In genomic region chr19:38917516-38917915, GRCh38 we compare ENCODE assay signal across 24 cellular contexts. TPM values are rescaled to one million over a fixed set of nuclear protein-coding genes. Genes with fewer than 3 reads are reported as not detected.
DNase-seq lines count a peak whose midpoint lies in the region; ATAC-seq, FAIRE-seq and TF ChIP-seq lines count a peak whose summit lies in the region.
"Had no signal": no experiment of that assay in that cellular context is flagged by ENCODE, and none has a peak within 500 bp of the region (broad histone marks: within the 10 kb centered on the region; RNA-seq: fewer than 3 reads in every experiment).

No MANE protein-coding gene starts in this region.

- no peak overlapping the region for H4K8ac ChIP-seq in neuronal stem cell (ENCODE audit: low read depth, low read length)

- FAIRE-seq in GM12892 (lab: Jason Lieb, UNC): no peak
- FAIRE-seq: GM12878, K562 had no signal

- no peak overlapping the region for H4K91ac ChIP-seq in neuronal stem cell (ENCODE audit: low read depth, low read length, poor library complexity)

- no peaks in the 10 kb centered on the region for H3K9me3 ChIP-seq in neuronal stem cell (replicated peaks in 1 of 2; ENCODE audit: control insufficient read depth in 2 of 2, insufficient read depth in 1 of 2, low read depth in 1 of 2, low read length in 2 of 2)
- H3K9me3 ChIP-seq: MG63 had no signal

- no peak overlapping the region for H3K4ac ChIP-seq in neuronal stem cell (ENCODE audit: low read length)

- TF ChIP-seq CTCF in VCaP (conservative IDR thresholded peaks at IDR 0.05): no peak

- H3K27ac ChIP-seq in VCaP (0 out of 2 replicates have a peak overlapping the region, but pooled peaks have one; percentile 4), neuronal stem cell (replicated peaks; ENCODE audit: low read length) (no peak overlapping the region)
- H3K27ac ChIP-seq: SK-N-MC had no signal

- H3K4me3 ChIP-seq in neuronal stem cell (ENCODE audit: low read length in 2 of 2): no peak overlapping the region
- H3K4me3 ChIP-seq: GM12878, GM23338, K562, MG63, SK-N-MC had no signal

- no peak overlapping the region for H2AFZ ChIP-seq in neuronal stem cell (ENCODE audit: low read length)
- H2AFZ ChIP-seq: GM23338 had no signal

- peaks cover 17 to 18% of the 10 kb centered on the region in 2 donors for H3K36me3 ChIP-seq in neuronal stem cell (replicated peaks in 1 of 2; ENCODE audit: control insufficient read depth in 2 of 2, insufficient read depth in 2 of 2, low read length in 2 of 2)

- no CpG with 5 or more reads among the region's 9 CpGs for WGBS in neuronal stem cell (ENCODE audit: extremely low coverage in 2 of 2, insufficient read length in 2 of 2, insufficient replicate concordance in 1 of 2), 2 donors

- H2AK5ac ChIP-seq in neuronal stem cell (ENCODE audit: low read depth, low read length): no peak overlapping the region

- TF ChIP-seq POLR2A in GM12892 (IDR thresholded peaks at IDR 0.05; ENCODE audit: low read depth, low read length): no peak

- ATAC-seq in Right ventricle myocardium superior (ENCODE audit: poor library complexity) (no peak), Right ventricle myocardium inferior (no peak), HG02973 (IDR thresholded peaks at IDR 0.05; ENCODE audit: unreplicated experiment) (no peak)

- no peak overlapping the region for H3K4me2 ChIP-seq in neuronal stem cell (ENCODE audit: insufficient read depth, low read length, poor library complexity, severe bottlenecking)
- H3K4me2 ChIP-seq: GM23338 had no signal

- no peak overlapping the region for H3K14ac ChIP-seq in neuronal stem cell (ENCODE audit: low read length)

- no peak overlapping the region for H2BK5ac ChIP-seq in neuronal stem cell (ENCODE audit: low read length)

- H3K4me1 ChIP-seq in neuronal stem cell (ENCODE audit: control insufficient read depth in 2 of 2, insufficient read depth in 1 of 2, low read depth in 1 of 2, low read length in 2 of 2): no peaks in the 10 kb centered on the region

- intact Hi-C loops in Right ventricle myocardium superior (cut with DNase I) (no loop called here), Right ventricle myocardium inferior (cut with DNase I) (no loop called here)

- no peak overlapping the region for H3K18ac ChIP-seq in neuronal stem cell (ENCODE audit: low read length)

- H2BK12ac ChIP-seq in neuronal stem cell (ENCODE audit: low read length): no peak overlapping the region

- H2BK120ac ChIP-seq in neuronal stem cell (ENCODE audit: low read depth, low read length): no peak overlapping the region

- DNase-seq in Right ventricle myocardium superior (peak; percentile 24), Right ventricle myocardium inferior (ENCODE audit: missing footprints) (no peak), GM12892 (ENCODE audit: insufficient read length) (peak; percentile 15), neuronal stem cell (ENCODE audit: low spot score) (no peak), DMS 273 treated with DMSO at 0.1 percent for 48 hours (lab: John Stamatoyannopoulos, UW) (no peak), NCI-H1092 (lab: John Stamatoyannopoulos, UW) (no peak)
- DNase-seq: CD4-positive, alpha-beta T cell; COR-L47; DND-41; NCI-H1417 treated with DMSO at 0.1 percent for 48 hours; NCI-H1930; NCI-H226; NCI-H510A treated with DMSO at 0.1 percent for 48 hours; NCI-H774; NK-92 treated with Interleukin-12 subunit alpha and Interleukin-12 subunit beta, amount 100 ng/mL, for 24 hours had no signal

- H2BK15ac ChIP-seq in neuronal stem cell (ENCODE audit: low read length): no peak overlapping the region

- peak overlapping the region; percentile 55 for H3K23ac ChIP-seq in neuronal stem cell (ENCODE audit: low read depth, low read length, poor library complexity)

- H3K27me3 ChIP-seq in neuronal stem cell (ENCODE audit: control insufficient read depth in 3 of 3, insufficient read depth in 3 of 3, low read depth in 1 of 3, low read length in 3 of 3): no peaks in the 10 kb centered on the region
- H3K27me3 ChIP-seq: MG63 had no signal

- H3K79me1 ChIP-seq in neuronal stem cell (ENCODE audit: low read depth, low read length): peaks cover 2% of the 10 kb centered on the region

- peak overlapping the region; percentile 77 for H3K9ac ChIP-seq in neuronal stem cell (ENCODE audit: low read depth, low read length, poor library complexity)

RNA-seq across cellular contexts. Expression of gene CCER2, which starts 5.5 kb away (rescaled TPM):
- total RNA-seq in Right ventricle myocardium superior (not detected), Right ventricle myocardium inferior (not detected)
- 0.70 TPM for polyA plus RNA-seq in GM12892 (2012; ENCODE audit: missing spikeins)
- 1.3 TPM for polyA plus RNA-seq in neuronal stem cell (2013, experiment 1 of 2)
- polyA plus RNA-seq in neuronal stem cell (2013, experiment 2 of 2): 1.2 TPM
- total RNA-seq: GM23338, LHCN-M2 had no signal
- polyA plus RNA-seq: BJ had no signal

RNA-seq across cellular contexts. Expression of gene SARS2, which starts 13.0 kb away (rescaled TPM):
- total RNA-seq in Right ventricle myocardium superior: 14.5 TPM
- 16.0 TPM for total RNA-seq in Right ventricle myocardium inferior
- polyA plus RNA-seq in GM12892 (2012; ENCODE audit: missing spikeins): 18.7 TPM
- 35.8 TPM for polyA plus RNA-seq in neuronal stem cell (2013, experiment 1 of 2)
- polyA plus RNA-seq in neuronal stem cell (2013, experiment 2 of 2): 34.7 TPM

RNA-seq across cellular contexts. Expression of gene MRPS12, which starts 13.2 kb away (rescaled TPM):
- total RNA-seq in Right ventricle myocardium superior (74.3 TPM), Right ventricle myocardium inferior (67.9 TPM)
- polyA plus RNA-seq in GM12892 (2012; ENCODE audit: missing spikeins): 29.3 TPM
- 29.7 TPM for polyA plus RNA-seq in neuronal stem cell (2013, experiment 1 of 2)
- 30.0 TPM for polyA plus RNA-seq in neuronal stem cell (2013, experiment 2 of 2)

RNA-seq across cellular contexts. Expression of gene NFKBIB, which starts 17.7 kb away (rescaled TPM):
- total RNA-seq in Right ventricle myocardium superior (14.5 TPM), Right ventricle myocardium inferior (17.9 TPM)
- polyA plus RNA-seq in GM12892 (2012; ENCODE audit: missing spikeins): 9.8 TPM
- polyA plus RNA-seq in neuronal stem cell (2013, experiment 1 of 2): 14.1 TPM
- 13.2 TPM for polyA plus RNA-seq in neuronal stem cell (2013, experiment 2 of 2)

RNA-seq across cellular contexts. Expression of gene SIRT2, which starts 18.1 kb away (rescaled TPM):
- 96.2 TPM for total RNA-seq in Right ventricle myocardium superior
- total RNA-seq in Right ventricle myocardium inferior: 99.8 TPM
- polyA plus RNA-seq in GM12892 (2012; ENCODE audit: missing spikeins): 19.7 TPM
- 17.7 TPM for polyA plus RNA-seq in neuronal stem cell (2013, experiment 1 of 2)
- polyA plus RNA-seq in neuronal stem cell (2013, experiment 2 of 2): 18.7 TPM

Comparison
In these comparisons a context has a peak if more than half of its experiments do, and no peak if none do; other contexts are left out.
1. DNase-seq: peak in Right ventricle myocardium superior (single experiment) and GM12892 (single experiment); none in Right ventricle myocardium inferior (single experiment), neuronal stem cell (single experiment), DMS 273 treated with DMSO at 0.1 percent for 48 hours (single experiment) and NCI-H1092 (single experiment).